Comparison of ENCODE assay signal across 15 cellular contexts in the genomic region with DNA sequence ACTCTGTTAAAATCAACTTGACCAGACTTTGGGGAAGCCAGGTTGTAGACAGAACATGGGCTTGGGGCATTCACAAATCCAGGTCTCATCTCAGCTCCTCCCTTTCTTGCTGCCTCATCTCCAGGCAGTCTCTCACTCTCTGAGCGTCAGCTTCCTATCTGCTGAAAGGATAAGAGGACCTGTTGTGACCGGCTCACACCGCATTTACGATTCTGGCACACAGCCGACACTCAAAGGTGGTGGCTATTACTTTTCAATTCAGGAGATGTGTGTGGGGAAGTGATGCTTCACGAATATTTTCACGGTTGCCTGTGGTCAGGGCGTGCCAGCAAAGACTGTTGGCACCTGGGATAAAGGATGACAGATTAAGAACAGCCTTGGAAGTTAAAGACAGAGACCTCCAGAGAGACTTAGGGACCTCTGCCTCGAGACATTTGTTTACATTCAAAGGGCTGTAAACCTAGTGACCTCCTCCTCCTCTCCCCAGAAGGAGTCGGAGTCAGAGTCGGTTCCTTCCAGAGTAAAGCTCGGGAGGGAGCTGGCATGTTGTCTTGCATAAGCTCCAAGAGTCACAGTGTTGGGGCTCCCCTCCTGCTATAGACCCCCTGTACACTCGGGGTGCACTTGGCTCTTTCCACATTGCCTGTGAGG.
DNase-seq lines count a peak whose midpoint lies in the region; ATAC-seq and TF ChIP-seq lines count a peak whose summit lies in the region.
"Had no signal": no experiment of that assay in that cellular context is flagged by ENCODE, and none has a peak within 500 bp of the region (broad histone marks: within the 10 kb centered on the region; RNA-seq: fewer than 3 reads in every experiment).

No MANE protein-coding gene starts in this region.

- H3K4me3 ChIP-seq in GM12865 (ENCODE audit: low read depth, low read length), result no peak overlapping the region
- H3K4me3 ChIP-seq in foreskin fibroblast (ENCODE audit: low read depth in 1 of 2, low read length in 2 of 2), result no peak overlapping the region
- H3K4me3 ChIP-seq in SK-N-SH (ENCODE audit: low read depth in 2 of 2, low read length in 1 of 2), result no peak overlapping the region
- H3K4me3 ChIP-seq: gastrocnemius medialis, prostate gland had no signal

- H3K27me3 ChIP-seq in SK-N-SH (ENCODE audit: insufficient read depth), result no peaks in the 10 kb centered on the region; the same call in 1 of the 2 replicates
- H3K27me3 ChIP-seq: gastrocnemius medialis had no signal

- TF ChIP-seq CTCF in GM12865 (IDR thresholded peaks at IDR 0.05; ENCODE audit: insufficient read depth, low read depth, low read length, missing control alignments) (no peak), foreskin fibroblast (IDR thresholded peaks at IDR 0.05; ENCODE audit: low read depth, low read length) (no peak), SK-N-SH (IDR thresholded peaks at IDR 0.05) (no peak)

- DNase-seq in COLO668 (lab: John Stamatoyannopoulos, UW; ENCODE audit: unreplicated experiment) (peak; percentile 9), GM12865 (ENCODE audit: low read depth) (peak; percentile 14), RPMI8226 (peak; percentile 80), islet precursor cell (peak; percentile 54), foreskin fibroblast (no peak), SK-N-SH (no peak), nucleus accumbens (lab: John Stamatoyannopoulos, UW) (no peak)
- DNase-seq: activated CD4-positive, alpha-beta T cell treated with anti-CD3 and anti-CD28 coated beads for 48 hours; activated gamma-delta T cell; effector CD8-positive, alpha-beta T cell; gastrocnemius medialis; NCI-H2107 had no signal

- no peaks in the 10 kb centered on the region for H3K79me2 ChIP-seq in SK-N-SH (ENCODE audit: insufficient read depth)

- no peaks in the 10 kb centered on the region for H3K36me3 ChIP-seq in SK-N-SH (replicated peaks in 1 of 2; ENCODE audit: control insufficient read depth in 1 of 2, insufficient read depth in 2 of 2, low read length in 1 of 2)
- H3K36me3 ChIP-seq: gastrocnemius medialis, prostate gland had no signal

- WGBS in SK-N-SH (ENCODE audit: low lambda C conversion rate), result 57% methylated on average over 13 of the region's 13 CpGs

- CTCF ChIA-PET in SK-N-SH (lab: Yijun Ruan, JAX), result no interaction called here

- no peaks in the 10 kb centered on the region for H3F3A ChIP-seq in SK-N-SH (replicated peaks; ENCODE audit: insufficient read depth)

- TF ChIP-seq EP300 in SK-N-SH (IDR thresholded peaks at IDR 0.05; ENCODE audit: borderline replicate concordance in 1 of 2, low read depth in 1 of 2, low read length in 1 of 2), result no peak

- TF ChIP-seq RAD21 in SK-N-SH (IDR thresholded peaks at IDR 0.05; ENCODE audit: low read length), result no peak

- no peak overlapping the region for H3K4me2 ChIP-seq in SK-N-SH

- ATAC-seq in GM18868 (IDR thresholded peaks at IDR 0.05; ENCODE audit: unreplicated experiment), result no peak
- ATAC-seq: gastrocnemius medialis had no signal

- no peaks in the 10 kb centered on the region for H3K9me3 ChIP-seq in SK-N-SH
- H3K9me3 ChIP-seq: gastrocnemius medialis, prostate gland had no signal

- no peaks in the 10 kb centered on the region for H3K9me2 ChIP-seq in SK-N-SH

- H3K4me1 ChIP-seq in SK-N-SH (ENCODE audit: control insufficient read depth in 1 of 2, insufficient read depth in 2 of 2, low read depth in 1 of 2, low read length in 1 of 2), result peaks cover 0 to 21% of the 10 kb centered on the region in 2 experiments; a peak in 2 of 4 replicates

- H4K20me1 ChIP-seq in SK-N-SH (ENCODE audit: insufficient read depth), result no peaks in the 10 kb centered on the region

- H3K27ac ChIP-seq in SK-N-SH (ENCODE audit: low read depth in 2 of 2, low read length in 1 of 2), result no peak overlapping the region
- H3K27ac ChIP-seq: gastrocnemius medialis, HL-60, prostate gland had no signal

- no peak overlapping the region for H2AFZ ChIP-seq in SK-N-SH (ENCODE audit: low read depth)

- POLR2A ChIA-PET in SK-N-SH (lab: Yijun Ruan, JAX), result no interaction called here

- H3K9ac ChIP-seq in SK-N-SH, result no peak overlapping the region

TF ChIP-seq in SK-N-SH, 30 proteins besides CTCF, POLR2A, EP300 and RAD21:
- TF ChIP-seq GABPA (IDR thresholded peaks at IDR 0.05; ENCODE audit: low read depth), result no peak
- TF ChIP-seq, protein P1, sequence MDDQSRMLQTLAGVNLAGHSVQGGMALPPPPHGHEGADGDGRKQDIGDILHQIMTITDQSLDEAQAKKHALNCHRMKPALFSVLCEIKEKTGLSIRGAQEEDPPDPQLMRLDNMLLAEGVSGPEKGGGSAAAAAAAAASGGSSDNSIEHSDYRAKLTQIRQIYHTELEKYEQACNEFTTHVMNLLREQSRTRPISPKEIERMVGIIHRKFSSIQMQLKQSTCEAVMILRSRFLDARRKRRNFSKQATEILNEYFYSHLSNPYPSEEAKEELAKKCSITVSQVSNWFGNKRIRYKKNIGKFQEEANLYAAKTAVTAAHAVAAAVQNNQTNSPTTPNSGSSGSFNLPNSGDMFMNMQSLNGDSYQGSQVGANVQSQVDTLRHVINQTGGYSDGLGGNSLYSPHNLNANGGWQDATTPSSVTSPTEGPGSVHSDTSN (IDR thresholded peaks at IDR 0.05), result no peak
- TF ChIP-seq, protein P2, sequence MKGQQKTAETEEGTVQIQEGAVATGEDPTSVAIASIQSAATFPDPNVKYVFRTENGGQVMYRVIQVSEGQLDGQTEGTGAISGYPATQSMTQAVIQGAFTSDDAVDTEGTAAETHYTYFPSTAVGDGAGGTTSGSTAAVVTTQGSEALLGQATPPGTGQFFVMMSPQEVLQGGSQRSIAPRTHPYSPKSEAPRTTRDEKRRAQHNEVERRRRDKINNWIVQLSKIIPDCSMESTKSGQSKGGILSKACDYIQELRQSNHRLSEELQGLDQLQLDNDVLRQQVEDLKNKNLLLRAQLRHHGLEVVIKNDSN (IDR thresholded peaks at IDR 0.05; ENCODE audit: borderline replicate concordance, low read depth), result no peak
- no peak for TF ChIP-seq JUND (IDR thresholded peaks at IDR 0.05)
- no peak for TF ChIP-seq FOXJ3 (CRISPR knock-in tag; IDR thresholded peaks at IDR 0.05)
- no peak for TF ChIP-seq MXI1 (IDR thresholded peaks at IDR 0.05; ENCODE audit: low read depth, low read length)
- no peak for TF ChIP-seq NRF1 (IDR thresholded peaks at IDR 0.05; ENCODE audit: low read depth, low read length)
- no peak for TF ChIP-seq SIN3A (IDR thresholded peaks at IDR 0.05; ENCODE audit: borderline replicate concordance, low read depth, low read length)
- no peak for TF ChIP-seq RXRA (IDR thresholded peaks at IDR 0.05; ENCODE audit: borderline replicate concordance, low read depth)
- TF ChIP-seq MEF2A (IDR thresholded peaks at IDR 0.05; ENCODE audit: borderline replicate concordance, low read depth), result no peak
- TF ChIP-seq NFIC (IDR thresholded peaks at IDR 0.05; ENCODE audit: borderline replicate concordance), result no peak
- TF ChIP-seq, protein P3, sequence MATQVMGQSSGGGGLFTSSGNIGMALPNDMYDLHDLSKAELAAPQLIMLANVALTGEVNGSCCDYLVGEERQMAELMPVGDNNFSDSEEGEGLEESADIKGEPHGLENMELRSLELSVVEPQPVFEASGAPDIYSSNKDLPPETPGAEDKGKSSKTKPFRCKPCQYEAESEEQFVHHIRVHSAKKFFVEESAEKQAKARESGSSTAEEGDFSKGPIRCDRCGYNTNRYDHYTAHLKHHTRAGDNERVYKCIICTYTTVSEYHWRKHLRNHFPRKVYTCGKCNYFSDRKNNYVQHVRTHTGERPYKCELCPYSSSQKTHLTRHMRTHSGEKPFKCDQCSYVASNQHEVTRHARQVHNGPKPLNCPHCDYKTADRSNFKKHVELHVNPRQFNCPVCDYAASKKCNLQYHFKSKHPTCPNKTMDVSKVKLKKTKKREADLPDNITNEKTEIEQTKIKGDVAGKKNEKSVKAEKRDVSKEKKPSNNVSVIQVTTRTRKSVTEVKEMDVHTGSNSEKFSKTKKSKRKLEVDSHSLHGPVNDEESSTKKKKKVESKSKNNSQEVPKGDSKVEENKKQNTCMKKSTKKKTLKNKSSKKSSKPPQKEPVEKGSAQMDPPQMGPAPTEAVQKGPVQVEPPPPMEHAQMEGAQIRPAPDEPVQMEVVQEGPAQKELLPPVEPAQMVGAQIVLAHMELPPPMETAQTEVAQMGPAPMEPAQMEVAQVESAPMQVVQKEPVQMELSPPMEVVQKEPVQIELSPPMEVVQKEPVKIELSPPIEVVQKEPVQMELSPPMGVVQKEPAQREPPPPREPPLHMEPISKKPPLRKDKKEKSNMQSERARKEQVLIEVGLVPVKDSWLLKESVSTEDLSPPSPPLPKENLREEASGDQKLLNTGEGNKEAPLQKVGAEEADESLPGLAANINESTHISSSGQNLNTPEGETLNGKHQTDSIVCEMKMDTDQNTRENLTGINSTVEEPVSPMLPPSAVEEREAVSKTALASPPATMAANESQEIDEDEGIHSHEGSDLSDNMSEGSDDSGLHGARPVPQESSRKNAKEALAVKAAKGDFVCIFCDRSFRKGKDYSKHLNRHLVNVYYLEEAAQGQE (IDR thresholded peaks at IDR 0.05; ENCODE audit: low read depth, low read length), result no peak
- no peak for TF ChIP-seq FOXM1 (IDR thresholded peaks at IDR 0.05; ENCODE audit: low read depth)

Comparison
In these comparisons a context has a peak if more than half of its experiments do, and no peak if none do; other contexts are left out.
1. DNase-seq: peak in COLO668 (single experiment), GM12865 (single experiment), RPMI8226 (single experiment) and islet precursor cell (single experiment); none in foreskin fibroblast (0 of 2), SK-N-SH (single experiment) and nucleus accumbens (0 of 56).